Comparison of ENCODE assay signal across 17 cellular contexts in the genomic region with DNA sequence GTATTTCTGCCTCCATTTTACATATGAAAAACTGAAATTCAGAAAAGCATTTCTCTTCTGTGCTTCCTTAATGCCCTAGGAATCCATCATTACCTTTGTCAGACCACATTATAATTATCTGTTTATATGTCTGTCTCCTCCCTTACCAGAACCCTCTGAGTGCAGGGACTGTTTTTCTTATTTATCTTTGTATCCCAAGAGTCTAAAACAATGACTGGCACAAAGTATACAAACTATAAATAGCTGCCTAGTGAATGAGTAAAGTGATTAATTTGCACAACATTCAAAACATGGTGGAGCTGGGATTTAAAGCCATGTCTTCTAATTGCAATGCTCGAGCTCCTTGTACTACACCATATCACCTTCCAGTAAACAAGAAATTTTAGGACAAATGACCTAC. TPM values are rescaled to one million over a fixed set of nuclear protein-coding genes. Genes with fewer than 3 reads are reported as not detected.
"Had no signal": no experiment of that assay in that cellular context is flagged by ENCODE, and none has a peak within 500 bp of the region (broad histone marks: within the 10 kb centered on the region; RNA-seq: fewer than 3 reads in every experiment).

No MANE protein-coding gene starts in this region.

- ATAC-seq: left colon, sciatic nerve had no signal

- H3K27ac ChIP-seq: prostate gland had no signal

- H3K9me3 ChIP-seq: prostate gland had no signal

- H3K36me3 ChIP-seq: prostate gland had no signal

- H3K4me1 ChIP-seq: prostate gland had no signal

- H3K4me3 ChIP-seq: prostate gland had no signal

- DNase-seq: activated CD4-positive, alpha-beta memory T cell treated with anti-CD3 and anti-CD28 coated beads for 36 hours; activated gamma-delta T cell treated with Interleukin-2 at 50 U/mL for 16 hours; activated naive CD8-positive, alpha-beta T cell treated with anti-CD3 and anti-CD28 coated beads for 36 hours; activated T-cell treated with anti-CD3 and anti-CD28 coated beads, Interleukin-2, amount 50 U/mL, for 48 hours; aorta; effector CD4-positive, alpha-beta T cell; glutamatergic neuron; immature natural killer cell; left colon; occipital lobe; stimulated activated CD4-positive, alpha-beta T cell treated with anti-CD3 and anti-CD28 coated beads, Interleukin-12 subunit alpha, Interleukin-12 subunit beta, amount 100 ng/mL, for 4 hours; stimulated activated CD4-positive, alpha-beta T cell treated with anti-CD3 and anti-CD28 coated beads, Interleukin-2, amount 100 ng/mL, for 48 hours; stimulated activated naive CD4-positive, alpha-beta T cell treated with Interleukin-2 at 50 U/mL for 16 hours; SW 1271; trophoblast cell had no signal

RNA-seq across cellular contexts. Expression of gene HK3, which starts 49.3 kb away (rescaled TPM):
- total RNA-seq: activated naive CD8-positive, alpha-beta T cell treated with anti-CD3 and anti-CD28 coated beads for 36 hours had no signal
